ENCODE assay signal across 1 cellular context in the genomic region with DNA sequence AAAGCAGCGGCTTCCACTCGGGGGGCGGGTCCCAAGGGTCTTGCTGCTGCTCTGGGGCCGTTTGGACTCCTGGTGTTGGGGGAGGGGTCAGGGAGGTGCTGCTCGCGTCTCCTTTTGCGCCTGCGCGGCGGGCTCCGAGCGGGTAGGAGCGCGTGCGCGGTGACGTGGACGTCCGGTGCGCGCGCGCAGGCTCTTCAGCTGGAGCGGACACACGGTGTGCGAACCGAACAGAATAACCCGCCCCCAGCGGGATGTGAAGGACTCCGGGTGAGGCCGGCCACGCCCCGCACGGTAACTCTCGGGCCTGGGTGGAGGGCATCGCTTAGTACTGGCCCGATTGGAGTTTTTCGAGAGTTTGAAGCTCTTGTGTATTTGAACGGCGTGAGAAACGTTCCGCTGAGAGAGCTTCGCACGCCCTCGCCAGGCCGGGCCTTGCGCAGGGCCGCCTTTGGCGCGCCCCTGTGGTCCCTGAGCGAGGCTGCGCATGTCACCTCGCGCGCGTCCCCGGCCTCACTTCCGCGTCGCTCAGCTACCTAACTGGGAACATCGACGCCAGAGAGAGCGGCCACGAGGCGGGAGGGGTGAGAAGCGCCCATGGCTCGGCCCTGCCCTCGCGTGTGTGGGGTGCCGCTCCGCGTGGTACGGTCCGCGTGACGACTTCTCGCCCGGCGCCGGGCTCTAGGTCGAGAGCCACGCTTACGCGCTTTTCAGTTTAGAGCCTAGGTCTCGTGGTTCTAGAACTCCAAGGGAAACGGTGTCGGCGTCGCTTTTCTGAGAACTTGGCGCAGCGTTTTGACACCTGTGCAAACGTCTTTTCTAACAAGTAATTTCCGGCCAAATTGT.
TF ChIP-seq lines count a peak whose summit lies in the region.

A gene (plus strand): TSS at position 171 of the 843 bp plus-strand sequence.

TF ChIP-seq in HepG2, 621 proteins besides CTCF, POLR2A, EP300 and RAD21 (continued from another document and continues in another):
- TF ChIP-seq ZNF780A (CRISPR knock-in tag; IDR thresholded peaks at IDR 0.05) = no peak
- no peak for TF ChIP-seq RORA (CRISPR knock-in tag; IDR thresholded peaks at IDR 0.05)
- TF ChIP-seq RARG (CRISPR knock-in tag; IDR thresholded peaks at IDR 0.05; ENCODE audit: low read depth) = no peak
- TF ChIP-seq ZNF33A (CRISPR knock-in tag; IDR thresholded peaks at IDR 0.05; ENCODE audit: borderline replicate concordance) = no peak
- TF ChIP-seq NKX3-1 (CRISPR knock-in tag; IDR thresholded peaks at IDR 0.05) = peak; percentile 24; the same call in 1 of the 2 replicates
- TF ChIP-seq KAT7 (CRISPR knock-in tag; IDR thresholded peaks at IDR 0.05; ENCODE audit: borderline replicate concordance) = no peak
- TF ChIP-seq ZFP36L1 (CRISPR knock-in tag; IDR thresholded peaks at IDR 0.05) = peak; percentile 75; the same call in 1 of the 2 replicates
- peak; percentile 48; the same call in 1 of the 2 replicates for TF ChIP-seq ZNF564 (CRISPR knock-in tag; IDR thresholded peaks at IDR 0.05)
- TF ChIP-seq GPN1 (CRISPR knock-in tag; IDR thresholded peaks at IDR 0.05; ENCODE audit: borderline replicate concordance) = no peak
- peak; percentile 36; the same call in 1 of the 2 replicates for TF ChIP-seq RXRB (CRISPR knock-in tag; IDR thresholded peaks at IDR 0.05; ENCODE audit: borderline replicate concordance)
- no peak for TF ChIP-seq CENPX (CRISPR knock-in tag; IDR thresholded peaks at IDR 0.05)
- no peak; the same call in 1 of the 2 replicates for TF ChIP-seq ERF (CRISPR knock-in tag; IDR thresholded peaks at IDR 0.05)
- TF ChIP-seq FOXK1 (CRISPR knock-in tag; IDR thresholded peaks at IDR 0.05; ENCODE audit: borderline replicate concordance, low read depth) = no peak
- TF ChIP-seq YY1 (IDR thresholded peaks at IDR 0.05; ENCODE audit: insufficient read depth, insufficient replicate concordance, low read depth, low read length) = no peak
- TF ChIP-seq NPAS2 (CRISPR knock-in tag; IDR thresholded peaks at IDR 0.05; ENCODE audit: borderline replicate concordance) = no peak
- no peak for TF ChIP-seq ZNF101 (CRISPR knock-in tag; IDR thresholded peaks at IDR 0.05; ENCODE audit: borderline replicate concordance, low read depth)
- TF ChIP-seq ZNF136 (CRISPR knock-in tag; IDR thresholded peaks at IDR 0.05; ENCODE audit: low read depth) = peak; percentile 62; the same call in 1 of the 2 replicates
- TF ChIP-seq, protein P1, sequence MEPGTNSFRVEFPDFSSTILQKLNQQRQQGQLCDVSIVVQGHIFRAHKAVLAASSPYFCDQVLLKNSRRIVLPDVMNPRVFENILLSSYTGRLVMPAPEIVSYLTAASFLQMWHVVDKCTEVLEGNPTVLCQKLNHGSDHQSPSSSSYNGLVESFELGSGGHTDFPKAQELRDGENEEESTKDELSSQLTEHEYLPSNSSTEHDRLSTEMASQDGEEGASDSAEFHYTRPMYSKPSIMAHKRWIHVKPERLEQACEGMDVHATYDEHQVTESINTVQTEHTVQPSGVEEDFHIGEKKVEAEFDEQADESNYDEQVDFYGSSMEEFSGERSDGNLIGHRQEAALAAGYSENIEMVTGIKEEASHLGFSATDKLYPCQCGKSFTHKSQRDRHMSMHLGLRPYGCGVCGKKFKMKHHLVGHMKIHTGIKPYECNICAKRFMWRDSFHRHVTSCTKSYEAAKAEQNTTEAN (CRISPR knock-in tag; conservative IDR thresholded peaks at IDR 0.05) = peak; percentile 84
- TF ChIP-seq ZNF251 (CRISPR knock-in tag; IDR thresholded peaks at IDR 0.05) = peak; percentile 77; the same call in 1 of the 2 replicates
- TF ChIP-seq, protein P2, sequence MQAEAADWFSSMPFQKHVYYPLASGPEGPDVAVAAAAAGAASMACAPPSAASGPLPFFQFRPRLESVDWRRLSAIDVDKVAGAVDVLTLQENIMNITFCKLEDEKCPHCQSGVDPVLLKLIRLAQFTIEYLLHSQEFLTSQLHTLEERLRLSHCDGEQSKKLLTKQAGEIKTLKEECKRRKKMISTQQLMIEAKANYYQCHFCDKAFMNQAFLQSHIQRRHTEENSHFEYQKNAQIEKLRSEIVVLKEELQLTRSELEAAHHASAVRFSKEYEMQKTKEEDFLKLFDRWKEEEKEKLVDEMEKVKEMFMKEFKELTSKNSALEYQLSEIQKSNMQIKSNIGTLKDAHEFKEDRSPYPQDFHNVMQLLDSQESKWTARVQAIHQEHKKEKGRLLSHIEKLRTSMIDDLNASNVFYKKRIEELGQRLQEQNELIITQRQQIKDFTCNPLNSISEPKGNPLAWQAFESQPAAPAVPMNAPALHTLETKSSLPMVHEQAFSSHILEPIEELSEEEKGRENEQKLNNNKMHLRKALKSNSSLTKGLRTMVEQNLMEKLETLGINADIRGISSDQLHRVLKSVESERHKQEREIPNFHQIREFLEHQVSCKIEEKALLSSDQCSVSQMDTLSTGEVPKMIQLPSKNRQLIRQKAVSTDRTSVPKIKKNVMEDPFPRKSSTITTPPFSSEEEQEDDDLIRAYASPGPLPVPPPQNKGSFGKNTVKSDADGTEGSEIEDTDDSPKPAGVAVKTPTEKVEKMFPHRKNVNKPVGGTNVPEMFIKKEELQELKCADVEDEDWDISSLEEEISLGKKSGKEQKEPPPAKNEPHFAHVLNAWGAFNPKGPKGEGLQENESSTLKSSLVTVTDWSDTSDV (CRISPR knock-in tag; IDR thresholded peaks at IDR 0.05) = peak; percentile 59
- TF ChIP-seq, protein P3, sequence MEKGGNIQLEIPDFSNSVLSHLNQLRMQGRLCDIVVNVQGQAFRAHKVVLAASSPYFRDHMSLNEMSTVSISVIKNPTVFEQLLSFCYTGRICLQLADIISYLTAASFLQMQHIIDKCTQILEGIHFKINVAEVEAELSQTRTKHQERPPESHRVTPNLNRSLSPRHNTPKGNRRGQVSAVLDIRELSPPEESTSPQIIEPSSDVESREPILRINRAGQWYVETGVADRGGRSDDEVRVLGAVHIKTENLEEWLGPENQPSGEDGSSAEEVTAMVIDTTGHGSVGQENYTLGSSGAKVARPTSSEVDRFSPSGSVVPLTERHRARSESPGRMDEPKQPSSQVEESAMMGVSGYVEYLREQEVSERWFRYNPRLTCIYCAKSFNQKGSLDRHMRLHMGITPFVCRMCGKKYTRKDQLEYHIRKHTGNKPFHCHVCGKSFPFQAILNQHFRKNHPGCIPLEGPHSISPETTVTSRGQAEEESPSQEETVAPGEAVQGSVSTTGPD (CRISPR knock-in tag; IDR thresholded peaks at IDR 0.05) = 0 out of 2 replicates have a peak, but pooled peaks have one; percentile 34
- TF ChIP-seq TCF7 (IDR thresholded peaks at IDR 0.05; ENCODE audit: low read depth) = no peak
- TF ChIP-seq, protein P4, sequence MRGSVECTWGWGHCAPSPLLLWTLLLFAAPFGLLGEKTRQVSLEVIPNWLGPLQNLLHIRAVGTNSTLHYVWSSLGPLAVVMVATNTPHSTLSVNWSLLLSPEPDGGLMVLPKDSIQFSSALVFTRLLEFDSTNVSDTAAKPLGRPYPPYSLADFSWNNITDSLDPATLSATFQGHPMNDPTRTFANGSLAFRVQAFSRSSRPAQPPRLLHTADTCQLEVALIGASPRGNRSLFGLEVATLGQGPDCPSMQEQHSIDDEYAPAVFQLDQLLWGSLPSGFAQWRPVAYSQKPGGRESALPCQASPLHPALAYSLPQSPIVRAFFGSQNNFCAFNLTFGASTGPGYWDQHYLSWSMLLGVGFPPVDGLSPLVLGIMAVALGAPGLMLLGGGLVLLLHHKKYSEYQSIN (CRISPR knock-in tag; IDR thresholded peaks at IDR 0.05; ENCODE audit: borderline replicate concordance) = no peak
- TF ChIP-seq THYN1 (CRISPR knock-in tag; IDR thresholded peaks at IDR 0.05; ENCODE audit: borderline replicate concordance, low read depth) = no peak
- TF ChIP-seq ZNF644 (CRISPR knock-in tag; IDR thresholded peaks at IDR 0.05; ENCODE audit: low read depth) = no peak
- no peak for TF ChIP-seq ZFP36L2 (CRISPR knock-in tag; IDR thresholded peaks at IDR 0.05)
- no peak for TF ChIP-seq KLF9 (CRISPR knock-in tag; IDR thresholded peaks at IDR 0.05; ENCODE audit: low read depth)
- no peak for TF ChIP-seq KDM4B (CRISPR knock-in tag; IDR thresholded peaks at IDR 0.05)
- peak; percentile 65; the same call in 1 of the 2 replicates for TF ChIP-seq NCOA1 (CRISPR knock-in tag; IDR thresholded peaks at IDR 0.05)
- TF ChIP-seq MXI1 (IDR thresholded peaks at IDR 0.05; ENCODE audit: borderline replicate concordance, low read depth, low read length) = peak; percentile 47; the same call in 1 of the 3 replicates
- TF ChIP-seq MZF1 (CRISPR knock-in tag; IDR thresholded peaks at IDR 0.05; ENCODE audit: borderline replicate concordance) = no peak
- TF ChIP-seq, protein P5, sequence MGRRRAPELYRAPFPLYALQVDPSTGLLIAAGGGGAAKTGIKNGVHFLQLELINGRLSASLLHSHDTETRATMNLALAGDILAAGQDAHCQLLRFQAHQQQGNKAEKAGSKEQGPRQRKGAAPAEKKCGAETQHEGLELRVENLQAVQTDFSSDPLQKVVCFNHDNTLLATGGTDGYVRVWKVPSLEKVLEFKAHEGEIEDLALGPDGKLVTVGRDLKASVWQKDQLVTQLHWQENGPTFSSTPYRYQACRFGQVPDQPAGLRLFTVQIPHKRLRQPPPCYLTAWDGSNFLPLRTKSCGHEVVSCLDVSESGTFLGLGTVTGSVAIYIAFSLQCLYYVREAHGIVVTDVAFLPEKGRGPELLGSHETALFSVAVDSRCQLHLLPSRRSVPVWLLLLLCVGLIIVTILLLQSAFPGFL (CRISPR knock-in tag; IDR thresholded peaks at IDR 0.05) = no peak; the same call in 1 of the 2 replicates
- 0 out of 2 replicates have a peak, but pooled peaks have one; percentile 46 for TF ChIP-seq IRF2 (CRISPR knock-in tag; IDR thresholded peaks at IDR 0.05)
- TF ChIP-seq, protein P6, sequence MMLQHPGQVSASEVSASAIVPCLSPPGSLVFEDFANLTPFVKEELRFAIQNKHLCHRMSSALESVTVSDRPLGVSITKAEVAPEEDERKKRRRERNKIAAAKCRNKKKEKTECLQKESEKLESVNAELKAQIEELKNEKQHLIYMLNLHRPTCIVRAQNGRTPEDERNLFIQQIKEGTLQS (CRISPR knock-in tag; IDR thresholded peaks at IDR 0.05) = no peak
- TF ChIP-seq, protein P7, sequence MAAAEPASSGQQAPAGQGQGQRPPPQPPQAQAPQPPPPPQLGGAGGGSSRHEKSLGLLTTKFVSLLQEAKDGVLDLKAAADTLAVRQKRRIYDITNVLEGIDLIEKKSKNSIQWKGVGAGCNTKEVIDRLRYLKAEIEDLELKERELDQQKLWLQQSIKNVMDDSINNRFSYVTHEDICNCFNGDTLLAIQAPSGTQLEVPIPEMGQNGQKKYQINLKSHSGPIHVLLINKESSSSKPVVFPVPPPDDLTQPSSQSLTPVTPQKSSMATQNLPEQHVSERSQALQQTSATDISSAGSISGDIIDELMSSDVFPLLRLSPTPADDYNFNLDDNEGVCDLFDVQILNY (CRISPR knock-in tag; conservative IDR thresholded peaks at IDR 0.05) = no peak
- no peak for TF ChIP-seq TOPORS (CRISPR knock-in tag; IDR thresholded peaks at IDR 0.05)
- TF ChIP-seq ATF7-NPFF (CRISPR knock-in tag; IDR thresholded peaks at IDR 0.05; ENCODE audit: low read depth) = peak; percentile 31; the same call in 1 of the 2 replicates
- peak; percentile 69; the same call in 1 of the 2 replicates for TF ChIP-seq ZMYM4 (CRISPR knock-in tag; IDR thresholded peaks at IDR 0.05)
- TF ChIP-seq, protein P8, sequence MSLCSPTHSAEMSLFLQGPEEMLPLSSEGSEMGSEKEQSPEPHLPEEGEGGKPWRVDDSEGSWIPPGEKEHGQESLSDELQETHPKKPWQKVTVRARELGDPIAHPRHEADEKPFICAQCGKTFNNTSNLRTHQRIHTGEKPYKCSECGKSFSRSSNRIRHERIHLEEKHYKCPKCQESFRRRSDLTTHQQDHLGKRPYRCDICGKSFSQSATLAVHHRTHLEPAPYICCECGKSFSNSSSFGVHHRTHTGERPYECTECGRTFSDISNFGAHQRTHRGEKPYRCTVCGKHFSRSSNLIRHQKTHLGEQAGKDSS (CRISPR knock-in tag; IDR thresholded peaks at IDR 0.05; ENCODE audit: borderline replicate concordance, low read depth) = 0 out of 2 replicates have a peak, but pooled peaks have one; percentile 60
- TF ChIP-seq, protein P9, sequence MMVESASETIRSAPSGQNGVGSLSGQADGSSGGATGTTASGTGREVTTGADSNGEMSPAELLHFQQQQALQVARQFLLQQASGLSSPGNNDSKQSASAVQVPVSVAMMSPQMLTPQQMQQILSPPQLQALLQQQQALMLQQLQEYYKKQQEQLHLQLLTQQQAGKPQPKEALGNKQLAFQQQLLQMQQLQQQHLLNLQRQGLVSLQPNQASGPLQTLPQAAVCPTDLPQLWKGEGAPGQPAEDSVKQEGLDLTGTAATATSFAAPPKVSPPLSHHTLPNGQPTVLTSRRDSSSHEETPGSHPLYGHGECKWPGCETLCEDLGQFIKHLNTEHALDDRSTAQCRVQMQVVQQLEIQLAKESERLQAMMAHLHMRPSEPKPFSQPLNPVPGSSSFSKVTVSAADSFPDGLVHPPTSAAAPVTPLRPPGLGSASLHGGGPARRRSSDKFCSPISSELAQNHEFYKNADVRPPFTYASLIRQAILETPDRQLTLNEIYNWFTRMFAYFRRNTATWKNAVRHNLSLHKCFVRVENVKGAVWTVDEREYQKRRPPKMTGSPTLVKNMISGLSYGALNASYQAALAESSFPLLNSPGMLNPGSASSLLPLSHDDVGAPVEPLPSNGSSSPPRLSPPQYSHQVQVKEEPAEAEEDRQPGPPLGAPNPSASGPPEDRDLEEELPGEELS (CRISPR knock-in tag; IDR thresholded peaks at IDR 0.05) = no peak
- no peak for TF ChIP-seq MIXL1 (CRISPR knock-in tag; IDR thresholded peaks at IDR 0.05)
- 0 out of 2 replicates have a peak, but pooled peaks have one; percentile 61 for TF ChIP-seq EEA1 (CRISPR knock-in tag; IDR thresholded peaks at IDR 0.05; ENCODE audit: borderline replicate concordance)
- no peak for TF ChIP-seq ZC3H13 (CRISPR knock-in tag; IDR thresholded peaks at IDR 0.05)
- TF ChIP-seq HOXA3 (CRISPR knock-in tag; IDR thresholded peaks at IDR 0.05) = peak; percentile 70
- TF ChIP-seq HMGA1 (CRISPR knock-in tag; conservative IDR thresholded peaks at IDR 0.05) = no peak
- TF ChIP-seq, protein P10, sequence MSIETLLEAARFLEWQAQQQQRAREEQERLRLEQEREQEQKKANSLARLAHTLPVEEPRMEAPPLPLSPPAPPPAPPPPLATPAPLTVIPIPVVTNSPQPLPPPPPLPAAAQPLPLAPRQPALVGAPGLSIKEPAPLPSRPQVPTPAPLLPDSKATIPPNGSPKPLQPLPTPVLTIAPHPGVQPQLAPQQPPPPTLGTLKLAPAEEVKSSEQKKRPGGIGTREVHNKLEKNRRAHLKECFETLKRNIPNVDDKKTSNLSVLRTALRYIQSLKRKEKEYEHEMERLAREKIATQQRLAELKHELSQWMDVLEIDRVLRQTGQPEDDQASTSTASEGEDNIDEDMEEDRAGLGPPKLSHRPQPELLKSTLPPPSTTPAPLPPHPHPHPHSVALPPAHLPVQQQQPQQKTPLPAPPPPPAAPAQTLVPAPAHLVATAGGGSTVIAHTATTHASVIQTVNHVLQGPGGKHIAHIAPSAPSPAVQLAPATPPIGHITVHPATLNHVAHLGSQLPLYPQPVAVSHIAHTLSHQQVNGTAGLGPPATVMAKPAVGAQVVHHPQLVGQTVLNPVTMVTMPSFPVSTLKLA (IDR thresholded peaks at IDR 0.05) = no peak
- 0 out of 2 replicates have a peak, but pooled peaks have one; percentile 72 for TF ChIP-seq GFI1 (CRISPR knock-in tag; IDR thresholded peaks at IDR 0.05; ENCODE audit: borderline replicate concordance)
- TF ChIP-seq ZNF773 (CRISPR knock-in tag; IDR thresholded peaks at IDR 0.05; ENCODE audit: borderline replicate concordance) = 0 out of 2 replicates have a peak, but pooled peaks have one; percentile 21
- TF ChIP-seq ZNF746 (CRISPR knock-in tag; IDR thresholded peaks at IDR 0.05) = no peak; the same call in 1 of the 2 replicates
- TF ChIP-seq ZNF569 (CRISPR knock-in tag; IDR thresholded peaks at IDR 0.05; ENCODE audit: borderline replicate concordance) = no peak
- TF ChIP-seq ZNF788 (CRISPR knock-in tag; IDR thresholded peaks at IDR 0.05; ENCODE audit: borderline replicate concordance) = no peak
- TF ChIP-seq ZNF451 (CRISPR knock-in tag; IDR thresholded peaks at IDR 0.05) = no peak
- no peak for TF ChIP-seq NFIB (CRISPR knock-in tag; IDR thresholded peaks at IDR 0.05; ENCODE audit: borderline replicate concordance)
